In genomic region chr2:147945660-147946059, GRCh38 we compare ENCODE assay signal across 17 cellular contexts.
DNase-seq lines count a peak whose midpoint lies in the region; ATAC-seq, FAIRE-seq and TF ChIP-seq lines count a peak whose summit lies in the region.
"Had no signal": no experiment of that assay in that cellular context is flagged by ENCODE, and none has a peak within 500 bp of the region (broad histone marks: within the 10 kb centered on the region; RNA-seq: fewer than 3 reads in every experiment).

No MANE protein-coding gene starts in this region.

- intact Hi-C loops in A673 (cut with micrococcal nuclease; ENCODE audit: unreplicated experiment) (loop anchor here (2.0 kb wide), 1 partner anchor 75 kb away; the partner anchor contains the start of genes MBD5 and ORC4), IMR-90 (cut with micrococcal nuclease) (no loop called here), GM12878 (cut with micrococcal nuclease; ENCODE audit: unreplicated experiment) (no loop called here)

- H3K9me1 ChIP-seq in IMR-90 (ENCODE audit: insufficient read depth, low read length): no peaks in the 10 kb centered on the region

- no TSS peak for BruUV-seq in A673 (replicated peaks; lab: Mats Ljungman, UMichigan)
- BruUV-seq in IMR-90 (replicated peaks; lab: Mats Ljungman, UMichigan): no TSS peak
- BruUV-seq in GM12878 (replicated peaks; lab: Mats Ljungman, UMichigan): no TSS peak

- no peak for TF ChIP-seq EP300 in GM12878 (IDR thresholded peaks at IDR 0.05; ENCODE audit: borderline replicate concordance in 1 of 2, control insufficient read depth in 1 of 2, low read depth in 2 of 2, low read length in 2 of 2)

- no peak overlapping the region for H3K14ac ChIP-seq in IMR-90 (replicated peaks; ENCODE audit: low read depth, low read length)

- RAD21 ChIA-PET in GM12878 (lab: Charles Lee; ENCODE audit: unreplicated experiment): interaction anchor here (2.1 kb wide), 1 partner anchor 563 kb away, joined by 6 read pairs; no protein-coding TSS in a partner anchor

- no peak overlapping the region for H2BK15ac ChIP-seq in IMR-90 (ENCODE audit: low read depth, low read length)

- no peak overlapping the region for H3K9ac ChIP-seq in IMR-90 (ENCODE audit: low read depth, low read length)
- no peak overlapping the region for H3K9ac ChIP-seq in GM12878 (ENCODE audit: control insufficient read depth, insufficient read depth, low read length)

- H2AK5ac ChIP-seq in IMR-90 (ENCODE audit: low read depth, low read length): no peak overlapping the region

- H3K4me3 ChIP-seq in A673 (ENCODE audit: low read depth, low read length, poor library complexity, severe bottlenecking) (no peak overlapping the region), IMR-90 (ENCODE audit: insufficient read depth, low read depth, low read length) (no peak overlapping the region), GM12878 (no peak overlapping the region), right atrium auricular region (no peak overlapping the region)
- H3K4me3 ChIP-seq: vagina had no signal

- dilution Hi-C loops in IMR-90 (cut with HindIII; ENCODE audit: low sequenced_read_pairs, unreplicated experiment): no loop called here

- no peak overlapping the region for H2BK5ac ChIP-seq in IMR-90 (ENCODE audit: low read depth, low read length, poor library complexity, severe bottlenecking)

- in situ Hi-C loops in IMR-90 (cut with MboI; ENCODE audit: low sequenced_read_pairs) (no loop called here), GM12878 (cut with MboI) (no loop called here)

- POLR2A ChIA-PET in A673 (lab: Charles Lee; ENCODE audit: low non-redundant PET): no interaction called here
- POLR2A ChIA-PET in IMR-90 (lab: Charles Lee; ENCODE audit: unreplicated experiment): no interaction called here
- POLR2A ChIA-PET in GM12878 (lab: Charles Lee): no interaction called here

- no peak overlapping the region for H3K4ac ChIP-seq in IMR-90 (ENCODE audit: low read depth, low read length)

- WGBS in IMR-90 (ENCODE audit: extremely low coverage in 2 of 2, insufficient read length in 1 of 2), 2 experiments: no CpG with 5 or more reads among the region's 1 CpG
- WGBS in GM12878 (ENCODE audit: insufficient coverage, insufficient replicate concordance, low lambda C conversion rate, missing lambda C conversion rate): 92% methylated on average over 1 of the region's 1 CpG

- H3K36me3 ChIP-seq in A673 (ENCODE audit: insufficient read depth, low read length, poor library complexity, severe bottlenecking): no peaks in the 10 kb centered on the region
- H3K36me3 ChIP-seq in IMR-90 (ENCODE audit: control insufficient read depth, insufficient read depth, low read length): 0 out of 2 replicates have a peak, but pooled peaks cover 2% of the 10 kb centered on the region
- no peaks in the 10 kb centered on the region; a peak in 2 of 4 replicates for H3K36me3 ChIP-seq in GM12878 (ENCODE audit: control insufficient read depth in 2 of 2, insufficient read depth in 2 of 2, low read length in 1 of 2)
- H3K36me3 ChIP-seq in right atrium auricular region: peaks cover 14% of the 10 kb centered on the region

- no peak overlapping the region for H3K56ac ChIP-seq in IMR-90 (ENCODE audit: extremely low read depth, insufficient read depth, low read length)

- H3K4me2 ChIP-seq in IMR-90 (ENCODE audit: low read depth, low read length) (no peak overlapping the region), GM12878 (ENCODE audit: control insufficient read depth, insufficient read depth) (no peak overlapping the region)

- no peak overlapping the region for H2BK20ac ChIP-seq in IMR-90 (ENCODE audit: low read depth, low read length)

- H3K23ac ChIP-seq in IMR-90 (ENCODE audit: low read depth, low read length): no peak overlapping the region

- no peak overlapping the region for H3K27ac Mint-ChIP-seq in stimulated activated effector memory CD8-positive, alpha-beta T cell treated with anti-CD3 and anti-CD28 coated beads, Interleukin-12 subunit alpha, Interleukin-12 subunit beta, amount 100 ng/mL, for 72 hours
- H3K27ac Mint-ChIP-seq: activated naive CD4-positive, alpha-beta T cell treated with anti-CD3 and anti-CD28 coated beads for 36 hours; immature natural killer cell; memory B cell; nephron progenitor cell had no signal

- CTCF ChIA-PET in A673 (lab: Charles Lee) (no interaction called here), IMR-90 (lab: Yijun Ruan, JAX) (no interaction called here), GM12878 (lab: Yijun Ruan, JAX) (interaction anchor here (2.4 kb wide), 1 partner anchor 563 kb away, joined by 8 read pairs; no protein-coding TSS in a partner anchor)

- TF ChIP-seq CTCF in A673 (conservative IDR thresholded peaks at IDR 0.05; ENCODE audit: low read depth, low read length) (no peak), IMR-90 (conservative IDR thresholded peaks at IDR 0.05; ENCODE audit: low read depth, low read length) (no peak), GM12878 (IDR thresholded peaks at IDR 0.05 in 2 of 3, conservative IDR thresholded peaks at IDR 0.05 in 1 of 3; ENCODE audit: control insufficient read depth in 2 of 3, extremely low read depth in 1 of 3, insufficient read depth in 1 of 3, low read depth in 3 of 3, low read length in 3 of 3) (no peak), foreskin keratinocyte (conservative IDR thresholded peaks at IDR 0.05) (no peak), right atrium auricular region (IDR thresholded peaks at IDR 0.05) (no peak)

- H4K20me1 ChIP-seq in IMR-90 (ENCODE audit: insufficient read depth, low read length): no peaks in the 10 kb centered on the region
- no peaks in the 10 kb centered on the region for H4K20me1 ChIP-seq in GM12878 (ENCODE audit: control insufficient read depth, insufficient read depth)

- H3K36me3 Mint-ChIP-seq in stimulated activated effector memory CD8-positive, alpha-beta T cell treated with anti-CD3 and anti-CD28 coated beads, Interleukin-12 subunit alpha, Interleukin-12 subunit beta, amount 100 ng/mL, for 72 hours: peaks cover 25% of the 10 kb centered on the region

- no peak overlapping the region for H4K8ac ChIP-seq in IMR-90 (ENCODE audit: low read depth in 2 of 2, low read length in 2 of 2)

- no peak overlapping the region for H4K91ac ChIP-seq in IMR-90 (ENCODE audit: insufficient read depth, low read depth, low read length)

- H3K4me1 ChIP-seq in A673 (ENCODE audit: insufficient read depth, low read length, poor library complexity, severe bottlenecking): no peaks in the 10 kb centered on the region
- no peaks in the 10 kb centered on the region for H3K4me1 ChIP-seq in IMR-90 (ENCODE audit: control insufficient read depth, insufficient read depth, low read length)
- H3K4me1 ChIP-seq in GM12878 (ENCODE audit: control insufficient read depth, insufficient read depth, low read length): no peaks in the 10 kb centered on the region
- H3K4me1 ChIP-seq in foreskin keratinocyte: no peaks in the 10 kb centered on the region
- no peaks in the 10 kb centered on the region for H3K4me1 ChIP-seq in right atrium auricular region
- H3K4me1 ChIP-seq: vagina had no signal

- H3K9me3 Mint-ChIP-seq in stimulated activated effector memory CD8-positive, alpha-beta T cell treated with anti-CD3 and anti-CD28 coated beads, Interleukin-12 subunit alpha, Interleukin-12 subunit beta, amount 100 ng/mL, for 72 hours: no peaks in the 10 kb centered on the region
- H3K9me3 Mint-ChIP-seq: activated naive CD4-positive, alpha-beta T cell treated with anti-CD3 and anti-CD28 coated beads for 36 hours; immature natural killer cell; memory B cell; nephron progenitor cell had no signal

- no peak for TF ChIP-seq RAD21 in IMR-90 (IDR thresholded peaks at IDR 0.05; ENCODE audit: low read length)
- no peak for TF ChIP-seq RAD21 in GM12878 (IDR thresholded peaks at IDR 0.05; ENCODE audit: insufficient read depth, low read depth, low read length)

- no peaks in the 10 kb centered on the region for H3K79me2 ChIP-seq in GM12878 (ENCODE audit: control insufficient read depth, insufficient read depth, low read length)

- no peaks in the 10 kb centered on the region for H3K9me3 ChIP-seq in A673 (ENCODE audit: low read depth, low read length, poor library complexity, severe bottlenecking)
- H3K9me3 ChIP-seq in IMR-90 (ENCODE audit: control insufficient read depth, insufficient read depth, low read length): no peaks in the 10 kb centered on the region
- H3K9me3 ChIP-seq in GM12878 (replicated peaks; ENCODE audit: control insufficient read depth, insufficient read depth, low read length): no peaks in the 10 kb centered on the region
- H3K9me3 ChIP-seq in right atrium auricular region: no peaks in the 10 kb centered on the region
- H3K9me3 ChIP-seq: vagina had no signal

- H2AFZ ChIP-seq in IMR-90 (replicated peaks; ENCODE audit: low read length, poor library complexity) (no peak overlapping the region), GM12878 (ENCODE audit: control insufficient read depth, low read depth, low read length) (no peak overlapping the region)

- TF ChIP-seq POLR2A in IMR-90 (IDR thresholded peaks at IDR 0.05; ENCODE audit: low read depth, low read length) (no peak), GM12878 (IDR thresholded peaks at IDR 0.05; ENCODE audit: low read depth, low read length) (no peak)

- no peak overlapping the region for H2AK9ac ChIP-seq in IMR-90 (replicated peaks; ENCODE audit: low read depth, low read length, poor library complexity)

- SMC1A ChIA-PET in GM12878 (lab: Charles Lee; ENCODE audit: uncharacterized antibody, unreplicated experiment): interaction anchor here (1.3 kb wide), 1 partner anchor 563 kb away, joined by 3 read pairs; no protein-coding TSS in a partner anchor

- no peak for FAIRE-seq in GM12878 (lab: Jason Lieb, UNC)

- H3K27me3 ChIP-seq in A673 (replicated peaks; ENCODE audit: insufficient read depth, low read depth, low read length, poor library complexity) (no peaks in the 10 kb centered on the region), IMR-90 (ENCODE audit: control insufficient read depth, insufficient read depth, low read length) (no peaks in the 10 kb centered on the region), GM12878 (replicated peaks in 1 of 2; ENCODE audit: control insufficient read depth in 2 of 2, insufficient read depth in 2 of 2, low read length in 1 of 2) (no peaks in the 10 kb centered on the region), foreskin keratinocyte (no peaks in the 10 kb centered on the region), right atrium auricular region (no peaks in the 10 kb centered on the region)
- H3K27me3 ChIP-seq: vagina had no signal

- no peak overlapping the region for H3K18ac ChIP-seq in IMR-90 (ENCODE audit: low read depth, low read length)

- ATAC-seq in IMR-90 (ENCODE audit: low read depth) (peak; percentile 63), GM12878 (no peak), foreskin keratinocyte (peak; percentile 16), GM21447 (IDR thresholded peaks at IDR 0.05; ENCODE audit: unreplicated experiment) (no peak)
- ATAC-seq in stimulated activated effector memory CD8-positive, alpha-beta T cell treated with anti-CD3 and anti-CD28 coated beads, Interleukin-12 subunit alpha, Interleukin-12 subunit beta, amount 100 ng/mL, for 72 hours: no peak

- no peak overlapping the region for H3K27ac ChIP-seq in A673 (ENCODE audit: low read depth, low read length, poor library complexity, severe bottlenecking)
- H3K27ac ChIP-seq in IMR-90 (ENCODE audit: insufficient read depth, low read length): no peak overlapping the region
- H3K27ac ChIP-seq in GM12878 (ENCODE audit: control insufficient read depth, insufficient read depth): no peak overlapping the region
- H3K27ac ChIP-seq in foreskin keratinocyte: no peak overlapping the region
- H3K27ac ChIP-seq in right atrium auricular region: no peak overlapping the region
- H3K27ac ChIP-seq: vagina had no signal

- no peaks in the 10 kb centered on the region for H3K79me1 ChIP-seq in IMR-90 (ENCODE audit: low read depth in 1 of 2, low read length in 2 of 2)

- no peak overlapping the region for H3K4me3 Mint-ChIP-seq in stimulated activated effector memory CD8-positive, alpha-beta T cell treated with anti-CD3 and anti-CD28 coated beads, Interleukin-12 subunit alpha, Interleukin-12 subunit beta, amount 100 ng/mL, for 72 hours
- H3K4me3 Mint-ChIP-seq: activated naive CD4-positive, alpha-beta T cell treated with anti-CD3 and anti-CD28 coated beads for 36 hours; immature natural killer cell; memory B cell; nephron progenitor cell had no signal

- H2BK120ac ChIP-seq in IMR-90 (ENCODE audit: low read depth, low read length): no peak overlapping the region

- H3K4me1 Mint-ChIP-seq in stimulated activated effector memory CD8-positive, alpha-beta T cell treated with anti-CD3 and anti-CD28 coated beads, Interleukin-12 subunit alpha, Interleukin-12 subunit beta, amount 100 ng/mL, for 72 hours: no peaks in the 10 kb centered on the region
- H3K4me1 Mint-ChIP-seq: immature natural killer cell, memory B cell, nephron progenitor cell had no signal

- DNase-seq in A673 (ENCODE audit: low spot score) (peak; percentile 9), IMR-90 (peak; percentile 16), GM12878 (ENCODE audit: low read depth, low spot score) (no peak), foreskin keratinocyte (no peak), right atrium auricular region (ENCODE audit: low spot score) (no peak), DMS153 treated with DMSO at 0.1 percent for 48 hours (lab: John Stamatoyannopoulos, UW; ENCODE audit: unreplicated experiment) (no peak)
- DNase-seq in stimulated activated effector memory CD8-positive, alpha-beta T cell treated with anti-CD3 and anti-CD28 coated beads, Interleukin-12 subunit alpha, Interleukin-12 subunit beta, amount 100 ng/mL, for 72 hours (ENCODE audit: low spot score in 2 of 2): no peak
- DNase-seq: activated CD4-positive, alpha-beta T cell treated with anti-CD3 and anti-CD28 coated beads for 1 hour; activated naive CD4-positive, alpha-beta T cell treated with anti-CD3 and anti-CD28 coated beads for 36 hours; caudate nucleus; immature natural killer cell; NCI-H1694; nephron progenitor cell; SIG-M5 had no signal

- no peak overlapping the region for H4K5ac ChIP-seq in IMR-90 (ENCODE audit: low read depth, low read length)

Comparison
In these comparisons a context has a peak if more than half of its experiments do, and no peak if none do; other contexts are left out.
1. DNase-seq: peak in A673 (single experiment) and IMR-90 (single experiment); none in GM12878 (single experiment), foreskin keratinocyte (0 of 2), right atrium auricular region (single experiment), stimulated activated effector memory CD8-positive, alpha-beta T cell treated with anti-CD3 and anti-CD28 coated beads, Interleukin-12 subunit alpha, Interleukin-12 subunit beta, amount 100 ng/mL, for 72 hours (0 of 2) and DMS153 treated with DMSO at 0.1 percent for 48 hours (single experiment).
2. ATAC-seq: peak in IMR-90 (single experiment) and foreskin keratinocyte (single experiment); none in GM12878 (single experiment), GM21447 (single experiment) and stimulated activated effector memory CD8-positive, alpha-beta T cell treated with anti-CD3 and anti-CD28 coated beads, Interleukin-12 subunit alpha, Interleukin-12 subunit beta, amount 100 ng/mL, for 72 hours (single experiment).